Comparison of ENCODE assay signal across 25 cellular contexts in the genomic region with DNA sequence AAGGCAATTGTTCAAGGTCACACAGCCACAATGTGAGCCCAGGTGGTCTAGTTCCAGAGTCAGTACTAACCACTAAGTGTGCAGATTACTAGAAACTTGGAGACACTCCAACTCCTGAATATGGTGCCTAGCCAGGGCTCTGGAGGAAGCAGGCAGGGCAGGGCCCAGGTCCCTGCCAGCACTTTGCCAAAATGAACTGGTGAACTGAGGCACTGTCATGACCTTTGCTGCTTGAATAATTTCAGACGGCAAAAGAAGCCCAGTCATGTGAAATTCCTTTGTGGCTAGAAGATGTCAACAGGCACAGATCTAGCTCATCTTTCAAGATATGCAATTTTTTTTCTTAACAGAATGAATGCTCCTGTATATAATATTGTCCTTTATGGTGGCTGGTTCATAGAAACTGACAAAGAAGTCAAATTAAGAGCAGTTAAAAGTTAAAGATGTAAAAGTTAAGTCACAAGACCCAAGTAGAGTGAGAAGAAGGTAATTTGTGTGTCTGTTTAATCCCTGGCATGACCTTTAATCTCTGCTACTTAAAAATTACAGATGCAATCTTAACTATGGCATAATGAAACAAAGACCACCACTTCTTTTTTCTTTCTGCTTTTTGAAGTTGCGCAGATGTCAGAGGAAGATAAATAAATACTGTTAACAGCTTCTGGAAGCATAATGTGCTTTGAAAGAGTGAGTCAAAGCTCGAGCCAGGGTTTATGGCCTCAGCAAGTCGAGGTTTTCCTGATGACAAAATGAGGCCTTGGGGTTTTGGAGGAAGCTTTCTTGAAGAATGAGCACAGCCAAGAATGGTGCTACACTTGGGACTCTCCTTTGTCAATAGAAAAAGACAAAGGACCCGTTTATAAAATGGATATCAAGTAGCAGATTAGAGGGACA. TPM values are rescaled to one million over a fixed set of nuclear protein-coding genes. Genes with fewer than 3 reads are reported as not detected.
DNase-seq lines count a peak whose midpoint lies in the region; ATAC-seq, FAIRE-seq and TF ChIP-seq lines count a peak whose summit lies in the region.
"Had no signal": no experiment of that assay in that cellular context is flagged by ENCODE, and none has a peak within 500 bp of the region (broad histone marks: within the 10 kb centered on the region; RNA-seq: fewer than 3 reads in every experiment).

No MANE protein-coding gene starts in this region.

- intact Hi-C loops in endothelial cell of umbilical vein (cut with micrococcal nuclease) (no loop called here), gastrocnemius medialis (cut with DNase I; ENCODE audit: low total_unique reads) (no loop called here)

- in situ Hi-C loops in gastrocnemius medialis (cut with MboI; ENCODE audit: low sequenced_read_pairs in 4 of 4) = no loop called here

- TF ChIP-seq POLR2A in endothelial cell of umbilical vein (IDR thresholded peaks at IDR 0.05; ENCODE audit: low read depth, low read length) (no peak), gastrocnemius medialis (IDR thresholded peaks at IDR 0.05) (no peak)

- H3K79me2 ChIP-seq in Loucy (ENCODE audit: insufficient read depth, low read length) (no peaks in the 10 kb centered on the region), endothelial cell of umbilical vein (ENCODE audit: control insufficient read depth, insufficient read depth, low read length) (no peaks in the 10 kb centered on the region)

- no peaks in the 10 kb centered on the region for H3K27me3 Mint-ChIP-seq in nephron (ENCODE audit: low read depth)

- H3K9me2 ChIP-seq in Loucy (replicated peaks; ENCODE audit: low read depth, low read length) = no peaks in the 10 kb centered on the region
- H3K9me2 ChIP-seq: SK-N-SH had no signal

- H3K36me3 Mint-ChIP-seq in nephron (ENCODE audit: low read depth) = peaks cover 5% of the 10 kb centered on the region

- dilution Hi-C loops in endothelial cell of umbilical vein (cut with MboI; ENCODE audit: extremely low pct_ligation_motif_present, low sequenced_read_pairs) = no loop called here

- H3K9ac ChIP-seq in BLaER1 treated with 17β-estradiol and CSF1 and Interleukin-3, amounts not matched to agents 10 nM and 100 nM = no peak overlapping the region
- H3K9ac ChIP-seq in Loucy (ENCODE audit: low read depth, low read length, poor library complexity, severe bottlenecking) = peak overlapping the region; percentile 41
- no peak overlapping the region for H3K9ac ChIP-seq in endothelial cell of umbilical vein (replicated peaks; ENCODE audit: extremely low read depth, insufficient read depth, low read length)
- H3K9ac ChIP-seq: SK-N-SH had no signal

- peaks cover 0 to 13% (median 10%) of the 10 kb centered on the region in 10 experiments; a peak in 11 of 20 replicates for H3K4me1 ChIP-seq in BLaER1 treated with 17β-estradiol and CSF1 and Interleukin-3, amounts not matched to agents 10 nM and 100 nM
- H3K4me1 ChIP-seq in Loucy (ENCODE audit: insufficient read depth, low read length, poor library complexity, severe bottlenecking) (peaks cover 32% of the 10 kb centered on the region), endothelial cell of umbilical vein (ENCODE audit: control insufficient read depth, extremely low read depth, insufficient read depth, low read length) (no peaks in the 10 kb centered on the region), gastrocnemius medialis (no peaks in the 10 kb centered on the region)

- H3K4me3 Mint-ChIP-seq in nephron = no peak overlapping the region
- H3K4me3 Mint-ChIP-seq: activated T-cell treated with anti-CD3 and anti-CD28 coated beads, Interleukin-2, amount 50 U/mL, for 72 hours; stimulated activated naive B cell treated with anti-CD40 and anti-IgM and Interleukin-4, amounts not matched to agents 10 μg/mL and 1 μg/mL and 100 μg/mL, for 72 hours had no signal

- H3K4me3 ChIP-seq in BLaER1 treated with 17β-estradiol and CSF1 and Interleukin-3, amounts not matched to agents 10 nM and 100 nM = no peak overlapping the region
- peak overlapping the region; percentile 41 for H3K4me3 ChIP-seq in Loucy (ENCODE audit: low read length, poor library complexity, severe bottlenecking)
- no peak overlapping the region for H3K4me3 ChIP-seq in endothelial cell of umbilical vein (replicated peaks in 1 of 3; ENCODE audit: insufficient read depth in 1 of 3, low read depth in 1 of 3, low read length in 3 of 3)
- no peak overlapping the region for H3K4me3 ChIP-seq in gastrocnemius medialis
- H3K4me3 ChIP-seq: body of pancreas, MG63, PC-9, thoracic aorta had no signal

- TF ChIP-seq CTCF in Loucy (conservative IDR thresholded peaks at IDR 0.05; ENCODE audit: low read length) (no peak), endothelial cell of umbilical vein (IDR thresholded peaks at IDR 0.05; ENCODE audit: extremely low read depth in 1 of 2, insufficient read depth in 1 of 2, low read depth in 1 of 2, low read length in 2 of 2) (no peak), nephron (IDR thresholded peaks at IDR 0.05; ENCODE audit: unreplicated experiment in 3 of 3) (no peak), gastrocnemius medialis (IDR thresholded peaks at IDR 0.05 in 4 of 5, conservative IDR thresholded peaks at IDR 0.05 in 1 of 5) (no peak)

- peaks cover 4% of the 10 kb centered on the region for H3K9me3 Mint-ChIP-seq in nephron

- no peaks in the 10 kb centered on the region for H3K36me3 ChIP-seq in BLaER1 treated with 17β-estradiol and CSF1 and Interleukin-3, amounts not matched to agents 10 nM and 100 nM
- H3K36me3 ChIP-seq in Loucy (ENCODE audit: insufficient read depth, low read length) = no peaks in the 10 kb centered on the region
- H3K36me3 ChIP-seq in endothelial cell of umbilical vein (ENCODE audit: control insufficient read depth in 2 of 2, extremely low read depth in 1 of 2, insufficient read depth in 2 of 2, low read length in 2 of 2) = no peaks in the 10 kb centered on the region
- H3K36me3 ChIP-seq in gastrocnemius medialis = no peaks in the 10 kb centered on the region
- H3K36me3 ChIP-seq: MG63, thoracic aorta had no signal

- no peaks in the 10 kb centered on the region for H4K20me1 ChIP-seq in BLaER1 treated with 17β-estradiol and CSF1 and Interleukin-3, amounts not matched to agents 10 nM and 100 nM
- H4K20me1 ChIP-seq in Loucy (ENCODE audit: insufficient read depth, low read length, poor library complexity, severe bottlenecking) (no peaks in the 10 kb centered on the region), endothelial cell of umbilical vein (replicated peaks; ENCODE audit: control insufficient read depth, extremely low read depth, insufficient read depth, low read length) (no peaks in the 10 kb centered on the region)

- no peak for ATAC-seq in gastrocnemius medialis
- ATAC-seq: activated CD4-positive, CD25-positive, alpha-beta regulatory T cell treated with anti-CD3 and anti-CD28 coated beads, Interleukin-2, amount 50 U/mL, for 24 hours; activated T-cell treated with anti-CD3 and anti-CD28 coated beads, Interleukin-2, amount 50 U/mL, for 72 hours; body of pancreas; right cardiac atrium had no signal

- H3K9me1 ChIP-seq in endothelial cell of umbilical vein (replicated peaks; ENCODE audit: control insufficient read depth, extremely low read depth, insufficient read depth, low read length) = no peaks in the 10 kb centered on the region

- POLR2A ChIA-PET in endothelial cell of umbilical vein (lab: Charles Lee) = no interaction called here

- no peaks in the 10 kb centered on the region for H3K27me3 ChIP-seq in BLaER1 treated with 17β-estradiol and CSF1 and Interleukin-3, amounts not matched to agents 10 nM and 100 nM
- no peaks in the 10 kb centered on the region for H3K27me3 ChIP-seq in Loucy (ENCODE audit: insufficient read depth, low read length, poor library complexity, severe bottlenecking)
- peaks cover 15 to 23% of the 10 kb centered on the region in 2 experiments for H3K27me3 ChIP-seq in endothelial cell of umbilical vein (ENCODE audit: control insufficient read depth in 2 of 2, insufficient read depth in 2 of 2, low read length in 2 of 2)
- no peaks in the 10 kb centered on the region for H3K27me3 ChIP-seq in gastrocnemius medialis
- H3K27me3 ChIP-seq: body of pancreas, MG63 had no signal

- no TSS peak for BruUV-seq in endothelial cell of umbilical vein (replicated peaks; lab: Mats Ljungman, UMichigan)

- H3K9me3 ChIP-seq in BLaER1 treated with 17β-estradiol and CSF1 and Interleukin-3, amounts not matched to agents 10 nM and 100 nM (replicated peaks in 1 of 11) = peaks cover 0 to 13% (median 7%) of the 10 kb centered on the region in 11 experiments; a peak in 10 of 22 replicates
- H3K9me3 ChIP-seq in Loucy (ENCODE audit: insufficient read depth, low read depth, low read length) (no peaks in the 10 kb centered on the region), endothelial cell of umbilical vein (replicated peaks; ENCODE audit: control insufficient read depth, insufficient read depth, low read length) (no peaks in the 10 kb centered on the region), gastrocnemius medialis (no peaks in the 10 kb centered on the region)
- H3K9me3 ChIP-seq: body of pancreas, MG63, SK-N-SH, thoracic aorta had no signal

- H3K27ac ChIP-seq in BLaER1 treated with 17β-estradiol and CSF1 and Interleukin-3, amounts not matched to agents 10 nM and 100 nM = no peak overlapping the region
- H3K27ac ChIP-seq in endothelial cell of umbilical vein (ENCODE audit: insufficient read depth, low read depth, low read length) (no peak overlapping the region), gastrocnemius medialis (no peak overlapping the region)
- H3K27ac ChIP-seq: body of pancreas, PC-9, thoracic aorta had no signal

- peaks cover 15% of the 10 kb centered on the region; the same call in 1 of the 2 replicates for H3F3A ChIP-seq in Loucy (ENCODE audit: low read depth)

- CTCF ChIA-PET in endothelial cell of umbilical vein (lab: Charles Lee) = interaction anchor here (1.7 kb wide), 1 partner anchor 14 kb away, joined by 5 read pairs; no protein-coding TSS in a partner anchor

- H2AFZ ChIP-seq in Loucy (ENCODE audit: low read length) = peak overlapping the region; percentile 69
- no peak overlapping the region for H2AFZ ChIP-seq in endothelial cell of umbilical vein (ENCODE audit: low read depth, low read length)
- H2AFZ ChIP-seq: PC-9 had no signal

- DNase-seq in endothelial cell of umbilical vein (ENCODE audit: low read depth, low spot score) (no peak), SIG-M5 treated with dmso at 0.1 percent for 504 hours (lab: John Stamatoyannopoulos, UW; ENCODE audit: unreplicated experiment) (no peak), gastrocnemius medialis (no peak), NCI-H1436 (lab: John Stamatoyannopoulos, UW) (no peak)
- DNase-seq in activated CD4-positive, alpha-beta T cell treated with anti-CD3 and anti-CD28 coated beads for 1 hour = no peak
- DNase-seq: activated naive CD4-positive, alpha-beta T cell treated with anti-CD3 and anti-CD28 coated beads, Interleukin-2, amount 50 U/mL, for 16 hours; activated T-cell treated with anti-CD3 and anti-CD28 coated beads, Interleukin-2, amount 50 U/mL, for 72 hours; body of pancreas; COR-L47; MG63; NCI-H146; NCI-H226; PC-9; right cardiac atrium; SK-N-SH; stimulated activated naive B cell treated with anti-CD40 and anti-IgM and Interleukin-4, amounts not matched to agents 10 μg/mL and 1 μg/mL and 100 μg/mL, for 72 hours; T1000 had no signal

- peak; percentile 35 for FAIRE-seq in endothelial cell of umbilical vein (lab: Jason Lieb, UNC)
- FAIRE-seq: colon, endometrium had no signal

- peak overlapping the region in 2 of 3 experiments; percentile 16 to 64 for H3K27ac Mint-ChIP-seq in nephron
- H3K27ac Mint-ChIP-seq: activated T-cell treated with anti-CD3 and anti-CD28 coated beads, Interleukin-2, amount 50 U/mL, for 72 hours; stimulated activated naive B cell treated with anti-CD40 and anti-IgM and Interleukin-4, amounts not matched to agents 10 μg/mL and 1 μg/mL and 100 μg/mL, for 72 hours had no signal

- H3K4me2 ChIP-seq in BLaER1 treated with 17β-estradiol and CSF1 and Interleukin-3, amounts not matched to agents 10 nM and 100 nM = peak overlapping the region in 6 of 11 experiments; percentile 8 to 42 (median 24); a peak in 8 of 22 replicates
- H3K4me2 ChIP-seq in Loucy (ENCODE audit: low read depth, low read length, poor library complexity, severe bottlenecking) (peak overlapping the region; percentile 57), endothelial cell of umbilical vein (ENCODE audit: insufficient read depth, low read length) (no peak overlapping the region)
- H3K4me2 ChIP-seq: PC-9, SK-N-SH had no signal

- peaks cover 10% of the 10 kb centered on the region for H3K4me1 Mint-ChIP-seq in nephron

RNA-seq across cellular contexts. Expression of a gene that starts 54.1 kb away (rescaled TPM):
- 6.7 and 14.9 TPM in 2 replicates for total RNA-seq in endothelial cell of umbilical vein
- polyA plus RNA-seq in endothelial cell of umbilical vein = 2.6 and 2.7 TPM in 2 replicates
- polyA plus RNA-seq in endothelial cell of umbilical vein (2011; cell fraction: cytosol; rRNA removed) = 2.5 and 2.7 TPM in 2 replicates
- polyA plus RNA-seq in endothelial cell of umbilical vein (2011; cell fraction: nucleus; rRNA removed) = 3.2 and 3.7 TPM in 2 replicates
- polyA plus RNA-seq in endothelial cell of umbilical vein (2012) = 2.4 and 3.0 TPM in 2 replicates
- 15.1 and 24.2 TPM in 2 replicates for polyA minus RNA-seq in endothelial cell of umbilical vein
- 24.9 TPM for polyA minus RNA-seq in endothelial cell of umbilical vein (2011; cell fraction: cytosol; rRNA and poly(A)+ RNA removed)
- 12.4 and 13.7 TPM in 2 replicates for polyA minus RNA-seq in endothelial cell of umbilical vein (2011; cell fraction: nucleus; rRNA and poly(A)+ RNA removed)
- total RNA-seq in gastrocnemius medialis = 1 to 10 TPM in 2 of 4 donors, under 1 TPM in 2; 0.20 to 1.7 (median 0.98) TPM
- total RNA-seq: activated CD8-positive, alpha-beta memory T cell treated with anti-CD3 and anti-CD28 coated beads for 36 hours had no signal
